1 cellular context compared by ENCODE assay signal in the genomic region with DNA sequence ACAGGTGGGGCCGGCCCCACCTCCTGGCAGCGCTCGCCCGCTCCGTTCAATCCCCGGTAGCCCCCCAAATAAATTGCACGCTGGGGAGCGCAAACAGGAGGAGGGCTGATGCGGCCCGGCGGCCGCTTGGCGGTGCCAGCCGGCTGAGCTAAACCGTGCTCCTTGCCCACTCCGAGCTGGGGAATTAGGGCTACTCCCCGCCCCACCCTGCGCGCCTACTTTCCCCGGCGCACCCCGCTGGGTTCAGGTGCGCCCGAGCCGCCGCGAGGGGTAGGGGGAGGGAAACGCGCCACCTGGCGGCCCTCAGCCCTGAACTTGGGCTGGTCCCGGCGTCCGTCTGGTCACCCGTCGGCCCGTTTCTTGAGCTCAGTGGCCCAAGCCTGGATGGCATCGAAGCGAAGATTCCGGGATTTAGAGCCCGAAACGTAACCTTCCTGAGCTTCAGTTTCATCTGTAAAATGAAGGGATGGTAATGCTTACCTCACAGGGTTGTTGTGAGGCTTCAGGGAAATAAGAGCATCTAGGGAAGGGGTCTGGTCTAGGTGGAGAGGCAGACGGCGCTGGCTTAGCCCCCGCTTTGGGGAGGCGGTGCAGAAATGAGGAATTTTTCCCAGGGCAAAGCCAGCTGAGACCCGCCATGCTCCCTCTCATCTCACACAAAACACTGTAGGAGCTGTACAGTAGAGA.
TF ChIP-seq lines count a peak whose summit lies in the region.

No MANE protein-coding gene starts in this region.

TF ChIP-seq in HepG2, 621 proteins besides CTCF, POLR2A, EP300 and RAD21 (continued from another document and continues in another):
- peak; percentile 68; the same call in 1 of the 2 replicates for TF ChIP-seq ERF (CRISPR knock-in tag; IDR thresholded peaks at IDR 0.05)
- peak; percentile 34 for TF ChIP-seq TEAD3 (CRISPR knock-in tag; optimal IDR thresholded peaks at IDR 0.05; ENCODE audit: borderline replicate concordance)
- TF ChIP-seq, protein P1, sequence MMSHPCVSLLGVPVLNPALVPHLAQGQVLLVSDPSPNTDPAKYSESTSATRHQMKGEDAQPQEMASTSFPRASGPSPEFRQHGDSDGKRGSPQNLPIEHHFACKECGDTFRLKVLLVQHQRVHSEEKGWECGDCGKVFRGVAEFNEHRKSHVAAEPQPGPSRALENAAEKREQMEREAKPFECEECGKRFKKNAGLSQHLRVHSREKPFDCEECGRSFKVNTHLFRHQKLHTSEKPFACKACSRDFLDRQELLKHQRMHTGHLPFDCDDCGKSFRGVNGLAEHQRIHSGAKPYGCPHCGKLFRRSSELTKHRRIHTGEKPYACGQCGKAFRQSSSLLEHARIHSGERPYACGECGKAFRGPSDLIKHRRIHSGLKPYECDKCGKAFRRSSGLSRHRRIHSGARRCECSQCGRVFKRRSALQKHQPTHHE (CRISPR knock-in tag; IDR thresholded peaks at IDR 0.05; ENCODE audit: borderline replicate concordance), result 0 out of 2 replicates have a peak, but pooled peaks have one; percentile 61
- peak; percentile 65; the same call in 1 of the 2 replicates for TF ChIP-seq GABPB1 (CRISPR knock-in tag; IDR thresholded peaks at IDR 0.05)
- TF ChIP-seq, protein P2, sequence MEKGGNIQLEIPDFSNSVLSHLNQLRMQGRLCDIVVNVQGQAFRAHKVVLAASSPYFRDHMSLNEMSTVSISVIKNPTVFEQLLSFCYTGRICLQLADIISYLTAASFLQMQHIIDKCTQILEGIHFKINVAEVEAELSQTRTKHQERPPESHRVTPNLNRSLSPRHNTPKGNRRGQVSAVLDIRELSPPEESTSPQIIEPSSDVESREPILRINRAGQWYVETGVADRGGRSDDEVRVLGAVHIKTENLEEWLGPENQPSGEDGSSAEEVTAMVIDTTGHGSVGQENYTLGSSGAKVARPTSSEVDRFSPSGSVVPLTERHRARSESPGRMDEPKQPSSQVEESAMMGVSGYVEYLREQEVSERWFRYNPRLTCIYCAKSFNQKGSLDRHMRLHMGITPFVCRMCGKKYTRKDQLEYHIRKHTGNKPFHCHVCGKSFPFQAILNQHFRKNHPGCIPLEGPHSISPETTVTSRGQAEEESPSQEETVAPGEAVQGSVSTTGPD (CRISPR knock-in tag; IDR thresholded peaks at IDR 0.05), result no peak
- TF ChIP-seq, protein P3, sequence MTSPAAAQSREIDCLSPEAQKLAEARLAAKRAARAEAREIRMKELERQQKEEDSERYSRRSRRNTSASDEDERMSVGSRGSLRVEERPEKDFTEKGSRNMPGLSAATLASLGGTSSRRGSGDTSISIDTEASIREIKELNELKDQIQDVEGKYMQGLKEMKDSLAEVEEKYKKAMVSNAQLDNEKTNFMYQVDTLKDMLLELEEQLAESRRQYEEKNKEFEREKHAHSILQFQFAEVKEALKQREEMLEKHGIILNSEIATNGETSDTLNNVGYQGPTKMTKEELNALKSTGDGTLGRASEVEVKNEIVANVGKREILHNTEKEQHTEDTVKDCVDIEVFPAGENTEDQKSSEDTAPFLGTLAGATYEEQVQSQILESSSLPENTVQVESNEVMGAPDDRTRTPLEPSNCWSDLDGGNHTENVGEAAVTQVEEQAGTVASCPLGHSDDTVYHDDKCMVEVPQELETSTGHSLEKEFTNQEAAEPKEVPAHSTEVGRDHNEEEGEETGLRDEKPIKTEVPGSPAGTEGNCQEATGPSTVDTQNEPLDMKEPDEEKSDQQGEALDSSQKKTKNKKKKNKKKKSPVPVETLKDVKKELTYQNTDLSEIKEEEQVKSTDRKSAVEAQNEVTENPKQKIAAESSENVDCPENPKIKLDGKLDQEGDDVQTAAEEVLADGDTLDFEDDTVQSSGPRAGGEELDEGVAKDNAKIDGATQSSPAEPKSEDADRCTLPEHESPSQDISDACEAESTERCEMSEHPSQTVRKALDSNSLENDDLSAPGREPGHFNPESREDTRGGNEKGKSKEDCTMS (CRISPR knock-in tag; conservative IDR thresholded peaks at IDR 0.05), result no peak
- TF ChIP-seq ZNF24 (IDR thresholded peaks at IDR 0.05), result no peak
- no peak for TF ChIP-seq HIVEP1 (CRISPR knock-in tag; IDR thresholded peaks at IDR 0.05)
- no peak for TF ChIP-seq JARID2 (CRISPR knock-in tag; IDR thresholded peaks at IDR 0.05; ENCODE audit: insufficient replicate concordance)
- no peak for TF ChIP-seq SMYD3 (CRISPR knock-in tag; IDR thresholded peaks at IDR 0.05)
- TF ChIP-seq ZFY (CRISPR knock-in tag; IDR thresholded peaks at IDR 0.05), result no peak
- peak; percentile 67; the same call in 1 of the 2 replicates for TF ChIP-seq ARHGAP35 (CRISPR knock-in tag; IDR thresholded peaks at IDR 0.05; ENCODE audit: borderline replicate concordance)
- TF ChIP-seq RFX5 (IDR thresholded peaks at IDR 0.05; ENCODE audit: low read depth, low read length), result no peak
- no peak for TF ChIP-seq NAIF1 (CRISPR knock-in tag; IDR thresholded peaks at IDR 0.05; ENCODE audit: borderline replicate concordance)
- TF ChIP-seq NR2F6 (IDR thresholded peaks at IDR 0.05), result no peak
- TF ChIP-seq NR2F6 (CRISPR knock-in tag; IDR thresholded peaks at IDR 0.05), result no peak
- TF ChIP-seq, protein P4, sequence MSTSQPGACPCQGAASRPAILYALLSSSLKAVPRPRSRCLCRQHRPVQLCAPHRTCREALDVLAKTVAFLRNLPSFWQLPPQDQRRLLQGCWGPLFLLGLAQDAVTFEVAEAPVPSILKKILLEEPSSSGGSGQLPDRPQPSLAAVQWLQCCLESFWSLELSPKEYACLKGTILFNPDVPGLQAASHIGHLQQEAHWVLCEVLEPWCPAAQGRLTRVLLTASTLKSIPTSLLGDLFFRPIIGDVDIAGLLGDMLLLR (CRISPR knock-in tag; IDR thresholded peaks at IDR 0.05), result peak; percentile 61; the same call in 1 of the 2 replicates
- TF ChIP-seq TCF7 (IDR thresholded peaks at IDR 0.05; ENCODE audit: low read depth), result no peak
- TF ChIP-seq ZNF543 (CRISPR knock-in tag; IDR thresholded peaks at IDR 0.05), result no peak
- TF ChIP-seq NONO (IDR thresholded peaks at IDR 0.05), result no peak
- no peak for TF ChIP-seq NONO (CRISPR knock-in tag; conservative IDR thresholded peaks at IDR 0.05)
- TF ChIP-seq ZBTB7B (CRISPR knock-in tag; IDR thresholded peaks at IDR 0.05), result peak; percentile 83
- TF ChIP-seq, protein P5, sequence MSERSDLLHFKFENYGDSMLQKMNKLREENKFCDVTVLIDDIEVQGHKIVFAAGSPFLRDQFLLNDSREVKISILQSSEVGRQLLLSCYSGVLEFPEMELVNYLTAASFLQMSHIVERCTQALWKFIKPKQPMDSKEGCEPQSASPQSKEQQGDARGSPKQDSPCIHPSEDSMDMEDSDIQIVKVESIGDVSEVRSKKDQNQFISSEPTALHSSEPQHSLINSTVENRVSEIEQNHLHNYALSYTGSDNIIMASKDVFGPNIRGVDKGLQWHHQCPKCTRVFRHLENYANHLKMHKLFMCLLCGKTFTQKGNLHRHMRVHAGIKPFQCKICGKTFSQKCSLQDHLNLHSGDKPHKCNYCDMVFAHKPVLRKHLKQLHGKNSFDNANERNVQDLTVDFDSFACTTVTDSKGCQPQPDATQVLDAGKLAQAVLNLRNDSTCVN (CRISPR knock-in tag; IDR thresholded peaks at IDR 0.05; ENCODE audit: borderline replicate concordance), result no peak
- TF ChIP-seq, protein P6, sequence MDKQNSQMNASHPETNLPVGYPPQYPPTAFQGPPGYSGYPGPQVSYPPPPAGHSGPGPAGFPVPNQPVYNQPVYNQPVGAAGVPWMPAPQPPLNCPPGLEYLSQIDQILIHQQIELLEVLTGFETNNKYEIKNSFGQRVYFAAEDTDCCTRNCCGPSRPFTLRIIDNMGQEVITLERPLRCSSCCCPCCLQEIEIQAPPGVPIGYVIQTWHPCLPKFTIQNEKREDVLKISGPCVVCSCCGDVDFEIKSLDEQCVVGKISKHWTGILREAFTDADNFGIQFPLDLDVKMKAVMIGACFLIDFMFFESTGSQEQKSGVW (CRISPR knock-in tag; IDR thresholded peaks at IDR 0.05; ENCODE audit: borderline replicate concordance), result no peak
- no peak for TF ChIP-seq ZFAT (CRISPR knock-in tag; conservative IDR thresholded peaks at IDR 0.05)
- TF ChIP-seq SATB2 (CRISPR knock-in tag; IDR thresholded peaks at IDR 0.05), result no peak
- TF ChIP-seq, protein P7, sequence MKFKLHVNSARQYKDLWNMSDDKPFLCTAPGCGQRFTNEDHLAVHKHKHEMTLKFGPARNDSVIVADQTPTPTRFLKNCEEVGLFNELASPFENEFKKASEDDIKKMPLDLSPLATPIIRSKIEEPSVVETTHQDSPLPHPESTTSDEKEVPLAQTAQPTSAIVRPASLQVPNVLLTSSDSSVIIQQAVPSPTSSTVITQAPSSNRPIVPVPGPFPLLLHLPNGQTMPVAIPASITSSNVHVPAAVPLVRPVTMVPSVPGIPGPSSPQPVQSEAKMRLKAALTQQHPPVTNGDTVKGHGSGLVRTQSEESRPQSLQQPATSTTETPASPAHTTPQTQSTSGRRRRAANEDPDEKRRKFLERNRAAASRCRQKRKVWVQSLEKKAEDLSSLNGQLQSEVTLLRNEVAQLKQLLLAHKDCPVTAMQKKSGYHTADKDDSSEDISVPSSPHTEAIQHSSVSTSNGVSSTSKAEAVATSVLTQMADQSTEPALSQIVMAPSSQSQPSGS (CRISPR knock-in tag; IDR thresholded peaks at IDR 0.05), result no peak
- no peak for TF ChIP-seq KMT2A (CRISPR knock-in tag; IDR thresholded peaks at IDR 0.05)
- TF ChIP-seq NR2F1 (CRISPR knock-in tag; IDR thresholded peaks at IDR 0.05), result no peak
- TF ChIP-seq, protein P8, sequence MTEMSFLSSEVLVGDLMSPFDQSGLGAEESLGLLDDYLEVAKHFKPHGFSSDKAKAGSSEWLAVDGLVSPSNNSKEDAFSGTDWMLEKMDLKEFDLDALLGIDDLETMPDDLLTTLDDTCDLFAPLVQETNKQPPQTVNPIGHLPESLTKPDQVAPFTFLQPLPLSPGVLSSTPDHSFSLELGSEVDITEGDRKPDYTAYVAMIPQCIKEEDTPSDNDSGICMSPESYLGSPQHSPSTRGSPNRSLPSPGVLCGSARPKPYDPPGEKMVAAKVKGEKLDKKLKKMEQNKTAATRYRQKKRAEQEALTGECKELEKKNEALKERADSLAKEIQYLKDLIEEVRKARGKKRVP (CRISPR knock-in tag; IDR thresholded peaks at IDR 0.05), result no peak
- TF ChIP-seq, protein P9, sequence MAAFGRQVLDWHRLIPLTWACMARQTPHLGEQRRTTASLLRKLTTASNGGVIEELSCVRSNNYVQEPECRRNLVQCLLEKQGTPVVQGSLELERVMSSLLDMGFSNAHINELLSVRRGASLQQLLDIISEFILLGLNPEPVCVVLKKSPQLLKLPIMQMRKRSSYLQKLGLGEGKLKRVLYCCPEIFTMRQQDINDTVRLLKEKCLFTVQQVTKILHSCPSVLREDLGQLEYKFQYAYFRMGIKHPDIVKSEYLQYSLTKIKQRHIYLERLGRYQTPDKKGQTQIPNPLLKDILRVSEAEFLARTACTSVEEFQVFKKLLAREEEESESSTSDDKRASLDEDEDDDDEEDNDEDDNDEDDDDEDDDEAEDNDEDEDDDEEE (CRISPR knock-in tag; IDR thresholded peaks at IDR 0.05), result no peak
- no peak for TF ChIP-seq ZNF766 (CRISPR knock-in tag; IDR thresholded peaks at IDR 0.05; ENCODE audit: borderline replicate concordance)
- no peak for TF ChIP-seq ZNF367 (CRISPR knock-in tag; IDR thresholded peaks at IDR 0.05; ENCODE audit: borderline replicate concordance)
- no peak for TF ChIP-seq ZNF720 (CRISPR knock-in tag; IDR thresholded peaks at IDR 0.05)
- no peak for TF ChIP-seq ZNF563 (CRISPR knock-in tag; IDR thresholded peaks at IDR 0.05)
- TF ChIP-seq, protein P10, sequence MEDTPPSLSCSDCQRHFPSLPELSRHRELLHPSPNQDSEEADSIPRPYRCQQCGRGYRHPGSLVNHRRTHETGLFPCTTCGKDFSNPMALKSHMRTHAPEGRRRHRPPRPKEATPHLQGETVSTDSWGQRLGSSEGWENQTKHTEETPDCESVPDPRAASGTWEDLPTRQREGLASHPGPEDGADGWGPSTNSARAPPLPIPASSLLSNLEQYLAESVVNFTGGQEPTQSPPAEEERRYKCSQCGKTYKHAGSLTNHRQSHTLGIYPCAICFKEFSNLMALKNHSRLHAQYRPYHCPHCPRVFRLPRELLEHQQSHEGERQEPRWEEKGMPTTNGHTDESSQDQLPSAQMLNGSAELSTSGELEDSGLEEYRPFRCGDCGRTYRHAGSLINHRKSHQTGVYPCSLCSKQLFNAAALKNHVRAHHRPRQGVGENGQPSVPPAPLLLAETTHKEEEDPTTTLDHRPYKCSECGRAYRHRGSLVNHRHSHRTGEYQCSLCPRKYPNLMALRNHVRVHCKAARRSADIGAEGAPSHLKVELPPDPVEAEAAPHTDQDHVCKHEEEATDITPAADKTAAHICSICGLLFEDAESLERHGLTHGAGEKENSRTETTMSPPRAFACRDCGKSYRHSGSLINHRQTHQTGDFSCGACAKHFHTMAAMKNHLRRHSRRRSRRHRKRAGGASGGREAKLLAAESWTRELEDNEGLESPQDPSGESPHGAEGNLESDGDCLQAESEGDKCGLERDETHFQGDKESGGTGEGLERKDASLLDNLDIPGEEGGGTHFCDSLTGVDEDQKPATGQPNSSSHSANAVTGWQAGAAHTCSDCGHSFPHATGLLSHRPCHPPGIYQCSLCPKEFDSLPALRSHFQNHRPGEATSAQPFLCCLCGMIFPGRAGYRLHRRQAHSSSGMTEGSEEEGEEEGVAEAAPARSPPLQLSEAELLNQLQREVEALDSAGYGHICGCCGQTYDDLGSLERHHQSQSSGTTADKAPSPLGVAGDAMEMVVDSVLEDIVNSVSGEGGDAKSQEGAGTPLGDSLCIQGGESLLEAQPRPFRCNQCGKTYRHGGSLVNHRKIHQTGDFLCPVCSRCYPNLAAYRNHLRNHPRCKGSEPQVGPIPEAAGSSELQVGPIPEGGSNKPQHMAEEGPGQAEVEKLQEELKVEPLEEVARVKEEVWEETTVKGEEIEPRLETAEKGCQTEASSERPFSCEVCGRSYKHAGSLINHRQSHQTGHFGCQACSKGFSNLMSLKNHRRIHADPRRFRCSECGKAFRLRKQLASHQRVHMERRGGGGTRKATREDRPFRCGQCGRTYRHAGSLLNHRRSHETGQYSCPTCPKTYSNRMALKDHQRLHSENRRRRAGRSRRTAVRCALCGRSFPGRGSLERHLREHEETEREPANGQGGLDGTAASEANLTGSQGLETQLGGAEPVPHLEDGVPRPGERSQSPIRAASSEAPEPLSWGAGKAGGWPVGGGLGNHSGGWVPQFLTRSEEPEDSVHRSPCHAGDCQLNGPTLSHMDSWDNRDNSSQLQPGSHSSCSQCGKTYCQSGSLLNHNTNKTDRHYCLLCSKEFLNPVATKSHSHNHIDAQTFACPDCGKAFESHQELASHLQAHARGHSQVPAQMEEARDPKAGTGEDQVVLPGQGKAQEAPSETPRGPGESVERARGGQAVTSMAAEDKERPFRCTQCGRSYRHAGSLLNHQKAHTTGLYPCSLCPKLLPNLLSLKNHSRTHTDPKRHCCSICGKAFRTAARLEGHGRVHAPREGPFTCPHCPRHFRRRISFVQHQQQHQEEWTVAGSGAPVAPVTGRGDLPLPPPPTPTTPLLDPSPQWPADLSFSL (CRISPR knock-in tag; IDR thresholded peaks at IDR 0.05), result no peak
- TF ChIP-seq KDM3A (CRISPR knock-in tag; IDR thresholded peaks at IDR 0.05; ENCODE audit: low read depth), result 0 out of 2 replicates have a peak, but pooled peaks have one; percentile 40
- 0 out of 2 replicates have a peak, but pooled peaks have one; percentile 45 for TF ChIP-seq ZNF605 (CRISPR knock-in tag; IDR thresholded peaks at IDR 0.05)
- TF ChIP-seq KLF11 (CRISPR knock-in tag; IDR thresholded peaks at IDR 0.05), result no peak
- TF ChIP-seq, protein P11, sequence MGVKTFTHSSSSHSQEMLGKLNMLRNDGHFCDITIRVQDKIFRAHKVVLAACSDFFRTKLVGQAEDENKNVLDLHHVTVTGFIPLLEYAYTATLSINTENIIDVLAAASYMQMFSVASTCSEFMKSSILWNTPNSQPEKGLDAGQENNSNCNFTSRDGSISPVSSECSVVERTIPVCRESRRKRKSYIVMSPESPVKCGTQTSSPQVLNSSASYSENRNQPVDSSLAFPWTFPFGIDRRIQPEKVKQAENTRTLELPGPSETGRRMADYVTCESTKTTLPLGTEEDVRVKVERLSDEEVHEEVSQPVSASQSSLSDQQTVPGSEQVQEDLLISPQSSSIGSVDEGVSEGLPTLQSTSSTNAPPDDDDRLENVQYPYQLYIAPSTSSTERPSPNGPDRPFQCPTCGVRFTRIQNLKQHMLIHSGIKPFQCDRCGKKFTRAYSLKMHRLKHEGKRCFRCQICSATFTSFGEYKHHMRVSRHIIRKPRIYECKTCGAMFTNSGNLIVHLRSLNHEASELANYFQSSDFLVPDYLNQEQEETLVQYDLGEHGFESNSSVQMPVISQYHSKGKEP (CRISPR knock-in tag; IDR thresholded peaks at IDR 0.05), result no peak
